22 cellular contexts compared by ENCODE assay signal in the genomic region with DNA sequence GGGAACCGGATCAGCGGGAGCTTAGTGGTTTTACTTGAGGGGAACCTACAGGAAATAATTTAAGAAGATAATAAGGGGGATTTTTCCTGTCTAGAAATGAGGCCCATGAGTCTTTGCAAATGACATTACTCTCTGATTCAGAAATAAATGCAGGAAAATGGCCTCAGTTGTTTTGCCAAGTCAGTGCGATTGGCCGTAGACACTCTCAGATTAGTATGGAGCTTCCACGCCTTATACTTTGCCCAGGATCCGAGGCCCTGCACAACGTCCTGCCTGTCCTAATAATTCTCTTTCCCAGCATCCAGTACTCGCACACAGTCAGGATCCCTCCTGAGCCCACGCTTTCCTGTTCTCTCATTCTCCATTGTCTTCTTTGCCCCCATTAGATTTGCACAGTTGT.
"Had no signal": no experiment of that assay in that cellular context is flagged by ENCODE, and none has a peak within 500 bp of the region (broad histone marks: within the 10 kb centered on the region; RNA-seq: fewer than 3 reads in every experiment).

No MANE protein-coding gene starts in this region.

- H3K9me3 Mint-ChIP-seq: neural crest cell had no signal

- H3K27ac Mint-ChIP-seq: naive thymus-derived CD4-positive, alpha-beta T cell; type B pancreatic cell had no signal

- H3K36me3 Mint-ChIP-seq: naive thymus-derived CD4-positive, alpha-beta T cell; type B pancreatic cell had no signal

- DNase-seq: colonic mucosa; dermis blood vessel endothelial cell; erythroblast; foreskin keratinocyte; kidney; left cardiac atrium; left ventricle myocardium inferior; mesendoderm; naive thymus-derived CD4-positive, alpha-beta T cell; nucleus accumbens; ovary; sigmoid colon; stimulated activated CD4-positive, alpha-beta T cell treated with anti-CD3 and anti-CD28 coated beads, Interleukin-12 subunit alpha, Interleukin-12 subunit beta, amount 100 ng/mL, for 4 hours; stimulated activated naive CD4-positive, alpha-beta T cell; stomach; substantia nigra had no signal

- ATAC-seq: foreskin keratinocyte; left cardiac atrium; naive thymus-derived CD4-positive, alpha-beta T cell had no signal

- H3K4me1 Mint-ChIP-seq: naive thymus-derived CD4-positive, alpha-beta T cell had no signal

- H3K9me3 ChIP-seq: colonic mucosa, left ventricle myocardium inferior, ovary, right atrium auricular region, sigmoid colon, stomach, thoracic aorta had no signal

- H3K27me3 ChIP-seq: colonic mucosa, ovary, right atrium auricular region, sigmoid colon had no signal

- H3K4me3 Mint-ChIP-seq: naive thymus-derived CD4-positive, alpha-beta T cell; neural crest cell; type B pancreatic cell had no signal

- H3K4me1 ChIP-seq: colonic mucosa, foreskin keratinocyte, left ventricle myocardium inferior, right atrium auricular region, sigmoid colon, stomach had no signal

- H3K27ac ChIP-seq: colonic mucosa, foreskin keratinocyte, left ventricle myocardium inferior, ovary, right atrium auricular region, sigmoid colon, skin epidermis, stomach, thoracic aorta had no signal

- FAIRE-seq: kidney had no signal

- H3K4me3 ChIP-seq: colonic mucosa, left ventricle myocardium inferior, lung, ovary, right atrium auricular region, sigmoid colon, skin epidermis, stomach, thoracic aorta had no signal

- H3K27me3 Mint-ChIP-seq: type B pancreatic cell had no signal

- H3K36me3 ChIP-seq: colonic mucosa, left ventricle myocardium inferior, ovary, right atrium auricular region, sigmoid colon, stomach, thoracic aorta had no signal
